In genomic region chrX:74291577-74291963, GRCh38 we compare ENCODE assay signal across 7 cellular contexts. TPM values are rescaled to one million over a fixed set of nuclear protein-coding genes. Genes with fewer than 3 reads are reported as not detected.
DNase-seq lines count a peak whose midpoint lies in the region; ATAC-seq and TF ChIP-seq lines count a peak whose summit lies in the region.

No MANE protein-coding gene starts in this region.

- DNase-seq in HAP-1 (ENCODE audit: low spot score in 2 of 2) = peak in 1 of 2 experiments; percentile 5
- no peak for DNase-seq in SK-N-SH
- DNase-seq in fibroblast of villous mesenchyme (ENCODE audit: low read depth) = no peak
- DNase-seq in activated gamma-delta T cell treated with Interleukin-2 at 50 U/mL for 16 hours = no peak

- H3K4me1 ChIP-seq in HAP-1 (peaks cover 13% of the 10 kb centered on the region), SK-N-SH (ENCODE audit: control insufficient read depth in 1 of 2, insufficient read depth in 2 of 2, low read depth in 1 of 2, low read length in 1 of 2) (peaks cover 0 to 8% of the 10 kb centered on the region in 2 experiments; a peak in 2 of 4 replicates), skeletal muscle tissue (ENCODE audit: control insufficient read depth in 3 of 3, insufficient read depth in 3 of 3, low read length in 3 of 3) (peaks cover 0 to 2% (median 0%) of the 10 kb centered on the region in 3 donors)

- H3K9ac ChIP-seq in SK-N-SH (peak overlapping the region; percentile 94), skeletal muscle tissue (ENCODE audit: low read depth in 1 of 3, low read length in 3 of 3) (peak overlapping the region; percentile 69 to 96 (median 90))

- WGBS in SK-N-SH (ENCODE audit: low lambda C conversion rate) = 2% methylated on average over 6 of the region's 6 CpGs

- TF ChIP-seq EP300 in SK-N-SH (IDR thresholded peaks at IDR 0.05; ENCODE audit: borderline replicate concordance in 1 of 2, low read depth in 1 of 2, low read length in 1 of 2) = no peak

- peaks cover 10% of the 10 kb centered on the region for H3F3A ChIP-seq in SK-N-SH (replicated peaks; ENCODE audit: insufficient read depth)

- in situ Hi-C loops in HAP-1 (cut with MboI; ENCODE audit: low sequenced_read_pairs) = no loop called here

- no peak for ATAC-seq in GM19324 (IDR thresholded peaks at IDR 0.05; ENCODE audit: low FRiP score, unreplicated experiment)
- no peak for ATAC-seq in GM18502 (IDR thresholded peaks at IDR 0.05; ENCODE audit: poor library complexity, unreplicated experiment)

- H3K4me3 ChIP-seq in HAP-1 = peak overlapping the region; percentile 69
- H3K4me3 ChIP-seq in SK-N-SH (ENCODE audit: low read depth in 2 of 2, low read length in 1 of 2) = peak overlapping the region; percentile 68 to 83
- H3K4me3 ChIP-seq in fibroblast of villous mesenchyme (ENCODE audit: low read depth, low read length) = peak overlapping the region; percentile 80
- peak overlapping the region; percentile 73 to 95 (median 90) for H3K4me3 ChIP-seq in skeletal muscle tissue (ENCODE audit: low read length in 3 of 3)

- peaks cover 6% of the 10 kb centered on the region; the same call in 1 of the 2 replicates for H4K20me1 ChIP-seq in SK-N-SH (ENCODE audit: insufficient read depth)

- H2AFZ ChIP-seq in SK-N-SH (ENCODE audit: low read depth) = peak overlapping the region; percentile 84

- peak overlapping the region; percentile 88 to 98 for H3K27ac ChIP-seq in SK-N-SH (ENCODE audit: low read depth in 2 of 2, low read length in 1 of 2)
- H3K27ac ChIP-seq in skeletal muscle tissue (ENCODE audit: low read depth, low read length) = peak overlapping the region; percentile 85

- CTCF ChIA-PET in SK-N-SH (lab: Yijun Ruan, JAX) = interaction anchor here (1.4 kb wide), 2 partner anchors 9 to 53 kb away, joined by 3 read pairs; no protein-coding TSS in a partner anchor

- no peaks in the 10 kb centered on the region for H3K9me2 ChIP-seq in SK-N-SH

- H3K27me3 ChIP-seq in HAP-1 (ENCODE audit: low read depth) (no peaks in the 10 kb centered on the region), SK-N-SH (ENCODE audit: insufficient read depth) (no peaks in the 10 kb centered on the region), skeletal muscle tissue (ENCODE audit: control insufficient read depth in 3 of 3, insufficient read depth in 3 of 3, low read length in 3 of 3) (no peaks in the 10 kb centered on the region)

- peaks cover 59% of the 10 kb centered on the region for H3K79me2 ChIP-seq in SK-N-SH (ENCODE audit: insufficient read depth)

- TF ChIP-seq CTCF in SK-N-SH (IDR thresholded peaks at IDR 0.05) (no peak), fibroblast of villous mesenchyme (IDR thresholded peaks at IDR 0.05; ENCODE audit: insufficient read depth, low read depth, low read length) (no peak)

- H3K4me2 ChIP-seq in SK-N-SH = peak overlapping the region; percentile 84

- H3K36me3 ChIP-seq in HAP-1 (replicated peaks) = peaks cover 22% of the 10 kb centered on the region
- H3K36me3 ChIP-seq in SK-N-SH (replicated peaks in 1 of 2; ENCODE audit: control insufficient read depth in 1 of 2, insufficient read depth in 2 of 2, low read length in 1 of 2) = peaks cover 21 to 34% of the 10 kb centered on the region in 2 experiments
- peaks cover 0 to 4% (median 0%) of the 10 kb centered on the region in 3 donors for H3K36me3 ChIP-seq in skeletal muscle tissue (ENCODE audit: control insufficient read depth in 3 of 3, insufficient read depth in 3 of 3, low read length in 3 of 3)

- no peak for TF ChIP-seq RAD21 in SK-N-SH (IDR thresholded peaks at IDR 0.05; ENCODE audit: low read length)

- H3K9me3 ChIP-seq in HAP-1 = no peaks in the 10 kb centered on the region
- H3K9me3 ChIP-seq in SK-N-SH = no peaks in the 10 kb centered on the region
- no peaks in the 10 kb centered on the region for H3K9me3 ChIP-seq in skeletal muscle tissue (ENCODE audit: control insufficient read depth in 3 of 3, low read length in 3 of 3)

- POLR2A ChIA-PET in SK-N-SH (lab: Yijun Ruan, JAX) = interaction anchor here (1.2 kb wide), 2 partner anchors 34 to 129 kb away, joined by 4 read pairs; partner anchors contain the start of gene SLC16A2

TF ChIP-seq in SK-N-SH, 30 proteins besides CTCF, POLR2A, EP300 and RAD21:
- TF ChIP-seq PBX3 (IDR thresholded peaks at IDR 0.05) = no peak
- TF ChIP-seq TAF1 (IDR thresholded peaks at IDR 0.05; ENCODE audit: borderline replicate concordance, low read depth, low read length) = no peak
- TF ChIP-seq MEF2A (IDR thresholded peaks at IDR 0.05; ENCODE audit: borderline replicate concordance, low read depth) = no peak
- TF ChIP-seq SMC3 (IDR thresholded peaks at IDR 0.05; ENCODE audit: low read depth, low read length) = no peak

RNA-seq across cellular contexts. Expression of gene ZCCHC13, which starts 12.4 kb away (rescaled TPM):
- not detected in 2 replicates for polyA plus RNA-seq in SK-N-SH (2012; rRNA removed)
- polyA plus RNA-seq in SK-N-SH (2012; cell fraction: cytosol; rRNA removed) = not detected in 2 replicates
- polyA plus RNA-seq in SK-N-SH (2012; cell fraction: nucleus; rRNA removed) = not detected in 2 replicates
- total RNA-seq in fibroblast of villous mesenchyme (not detected in 2 replicates), skeletal muscle tissue (not detected)
